9 cellular contexts compared by ENCODE assay signal in genomic region chr21:25573409-25574206, GRCh38. TPM values are rescaled to one million over a fixed set of nuclear protein-coding genes. Genes with fewer than 3 reads are reported as not detected.
A peak's percentile ranks its signal among the peaks of the same experiment; 100 is the strongest.
DNase-seq lines count a peak whose midpoint lies in the region; ATAC-seq and TF ChIP-seq lines count a peak whose summit lies in the region.
"Had no signal": no experiment of that assay in that cellular context is flagged by ENCODE, and none has a peak within 500 bp of the region (broad histone marks: within the 10 kb centered on the region; RNA-seq: fewer than 3 reads in every experiment).

No MANE protein-coding gene starts in this region.

- TF ChIP-seq CTCF in adrenal gland (IDR thresholded peaks at IDR 0.05) (no peak), nephron progenitor cell (IDR thresholded peaks at IDR 0.05) (no peak), thyroid gland (IDR thresholded peaks at IDR 0.05) (no peak)

- H3K4me3 ChIP-seq in SJCRH30 (no peak overlapping the region), adrenal gland (no peak overlapping the region), thyroid gland (replicated peaks in 1 of 3) (no peak overlapping the region)

- H3K36me3 Mint-ChIP-seq in nephron progenitor cell (ENCODE audit: low read depth) = peaks cover 23% of the 10 kb centered on the region

- H3K4me3 Mint-ChIP-seq in nephron progenitor cell = no peak overlapping the region

- intact Hi-C loops in adrenal gland (cut with DNase I) = no loop called here
- intact Hi-C loops in thyroid gland (cut with DNase I) = no loop called here

- H3K27me3 ChIP-seq in SJCRH30 (no peaks in the 10 kb centered on the region), adrenal gland (no peaks in the 10 kb centered on the region), thyroid gland (no peaks in the 10 kb centered on the region)

- WGBS in adrenal gland, 4 donors = 58 to 60% (median 58%) methylated on average over 6 of the region's 6 CpGs
- 73 to 79% methylated on average over 6 of the region's 6 CpGs for WGBS in thyroid gland, 2 donors

- ATAC-seq in HG02852 (IDR thresholded peaks at IDR 0.05; ENCODE audit: unreplicated experiment) = peak; percentile 11

- H3K9me3 Mint-ChIP-seq in nephron progenitor cell = no peaks in the 10 kb centered on the region

- H3K27ac ChIP-seq in SJCRH30 (peak overlapping the region; percentile 60), adrenal gland (no peak overlapping the region), thyroid gland (no peak overlapping the region)
- H3K27ac ChIP-seq: C4-2B had no signal

- no peak overlapping the region for H3K27ac Mint-ChIP-seq in nephron progenitor cell

- no peaks in the 10 kb centered on the region for H3K27me3 Mint-ChIP-seq in nephron progenitor cell (ENCODE audit: low read depth, poor library complexity)

- H3K36me3 ChIP-seq in SJCRH30 (peaks cover 8% of the 10 kb centered on the region), adrenal gland (replicated peaks in 1 of 2) (no peaks in the 10 kb centered on the region), thyroid gland (no peaks in the 10 kb centered on the region)

- no peak for TF ChIP-seq POLR2A in adrenal gland (IDR thresholded peaks at IDR 0.05)
- no peak for TF ChIP-seq POLR2A in thyroid gland (IDR thresholded peaks at IDR 0.05)

- DNase-seq in NCI-H146 (lab: John Stamatoyannopoulos, UW) = peak; percentile 10
- no peak for DNase-seq in NCI-H146 treated with DMSO at 0.1 percent for 48 hours (lab: John Stamatoyannopoulos, UW; ENCODE audit: unreplicated experiment)
- peak; percentile 31 to 63 for DNase-seq in SJCRH30
- peak in 5 of 7 donors; percentile 15 to 36 (median 32) for DNase-seq in adrenal gland
- peak; percentile 58 for DNase-seq in myocyte (ENCODE audit: low read depth)
- no peak for DNase-seq in nephron progenitor cell
- DNase-seq in thyroid gland = no peak

- peaks cover 10% of the 10 kb centered on the region for H3K4me1 Mint-ChIP-seq in nephron progenitor cell

- H3K4me1 ChIP-seq in SJCRH30 (peaks cover 11% of the 10 kb centered on the region), adrenal gland (replicated peaks in 1 of 2) (peaks cover 0 to 12% of the 10 kb centered on the region in 2 donors), thyroid gland (no peaks in the 10 kb centered on the region)

- H3K9me3 ChIP-seq in SJCRH30 (replicated peaks) = no peaks in the 10 kb centered on the region
- H3K9me3 ChIP-seq in adrenal gland (replicated peaks in 1 of 3) = no peaks in the 10 kb centered on the region
- no peaks in the 10 kb centered on the region for H3K9me3 ChIP-seq in thyroid gland

RNA-seq across cellular contexts. Expression of gene MRPL39, which starts 33.7 kb away (rescaled TPM):
- total RNA-seq in SJCRH30 (2014; rRNA removed; shearing (Covaris generic)) = 86.2 and 95.0 TPM in 2 replicates
- total RNA-seq in adrenal gland = 10 to 100 TPM; 19.4 to 50.8 (median 37.6) TPM
- 10 to 100 TPM; 22.5 to 90.7 (median 40.7) TPM for polyA plus RNA-seq in adrenal gland
- 33.2 and 46.0 TPM in 2 replicates for total RNA-seq in myocyte
- polyA plus RNA-seq in myocyte (2012) = 20.1 TPM
- 10 to 100 TPM; 16.1 to 23.0 (median 19.9) TPM for total RNA-seq in thyroid gland

Comparison
In these comparisons a context has a peak if more than half of its experiments do, and no peak if none do; other contexts are left out.
1. DNase-seq: peak in NCI-H146 (single experiment), SJCRH30 (2 of 2), adrenal gland (5 of 7) and myocyte (single experiment); none in NCI-H146 treated with DMSO at 0.1 percent for 48 hours (single experiment), nephron progenitor cell (single experiment) and thyroid gland (0 of 2).